Comparison of ENCODE assay signal across 9 cellular contexts in the genomic region with DNA sequence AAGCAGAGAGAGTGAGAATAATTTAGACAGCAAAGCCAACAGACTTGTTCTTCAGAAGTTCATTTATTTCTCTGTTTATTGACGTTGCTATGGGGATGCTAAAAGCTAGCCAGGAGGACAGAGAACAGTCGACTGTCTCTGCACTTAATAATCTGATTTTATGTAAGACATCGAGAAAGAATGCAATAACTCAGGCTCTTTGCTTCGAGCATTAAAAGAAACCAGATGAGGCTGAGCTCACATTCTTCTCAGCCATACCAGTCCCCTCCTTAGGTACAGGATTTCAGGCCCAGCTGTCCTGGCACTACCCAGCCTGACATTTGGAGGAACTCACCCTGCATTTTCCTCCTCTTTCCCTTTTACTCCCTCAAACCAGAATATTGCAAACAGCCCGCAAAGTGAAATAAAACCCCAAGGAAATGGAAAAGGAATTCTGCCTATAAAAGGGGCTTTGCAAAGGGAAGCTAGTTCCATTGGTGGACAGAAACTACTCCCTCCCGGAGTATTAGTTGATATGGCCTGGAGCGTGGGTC. TPM values are rescaled to one million over a fixed set of nuclear protein-coding genes. Genes with fewer than 3 reads are reported as not detected.
DNase-seq lines count a peak whose midpoint lies in the region; ATAC-seq and TF ChIP-seq lines count a peak whose summit lies in the region.
"Had no signal": no experiment of that assay in that cellular context is flagged by ENCODE, and none has a peak within 500 bp of the region (broad histone marks: within the 10 kb centered on the region; RNA-seq: fewer than 3 reads in every experiment).

No MANE protein-coding gene starts in this region.

- no CpG with 5 or more reads among the region's 7 CpGs for WGBS in trophoblast cell (ENCODE audit: extremely low coverage, insufficient coverage, insufficient read length)

- in situ Hi-C loops in GM13977 (cut with MboI; ENCODE audit: low pct_unique_long_range_greater_than_20kb, low sequenced_read_pairs, unreplicated experiment), result loop anchor here (25.0 kb wide), 1 partner anchor 92 kb away; no protein-coding TSS in a partner anchor

- no peak overlapping the region for H3K9ac ChIP-seq in trophoblast cell (ENCODE audit: low read length)

- H2AK5ac ChIP-seq in trophoblast cell (ENCODE audit: low read length), result no peak overlapping the region

- H2BK5ac ChIP-seq in trophoblast cell (ENCODE audit: low read depth, low read length, poor library complexity), result no peak overlapping the region

- H2BK120ac ChIP-seq in trophoblast cell (ENCODE audit: insufficient read depth, low read length, poor library complexity), result no peak overlapping the region

- peaks cover 15% of the 10 kb centered on the region for H3K79me1 ChIP-seq in trophoblast cell (ENCODE audit: low read length)

- H3K36me3 ChIP-seq in trophoblast cell (ENCODE audit: control insufficient read depth in 1 of 2, insufficient read depth in 2 of 2, low read length in 2 of 2), result no peaks in the 10 kb centered on the region

- H3K4me2 ChIP-seq in trophoblast cell (ENCODE audit: low read length), result peak overlapping the region; percentile 35

- H3K18ac ChIP-seq in trophoblast cell (ENCODE audit: low read length), result no peak overlapping the region

- no peaks in the 10 kb centered on the region for H3K79me2 ChIP-seq in trophoblast cell (ENCODE audit: control insufficient read depth, insufficient read depth, low read length, poor library complexity)

- peaks cover 7 to 12% of the 10 kb centered on the region in 2 experiments for H3K4me1 ChIP-seq in trophoblast cell (ENCODE audit: control insufficient read depth in 1 of 2, insufficient read depth in 2 of 2, low read length in 2 of 2)

- H3K9me3 ChIP-seq in trophoblast cell (ENCODE audit: insufficient read depth, low read depth, low read length), result no peaks in the 10 kb centered on the region

- H3K4ac ChIP-seq in trophoblast cell (ENCODE audit: low read depth, low read length), result no peak overlapping the region

- no peak overlapping the region for H3K14ac ChIP-seq in trophoblast cell (ENCODE audit: low read length)

- peak; percentile 46 for DNase-seq in Daoy (ENCODE audit: low read depth)
- peak; percentile 63 to 82 for DNase-seq in foreskin fibroblast
- DNase-seq in trophoblast cell, result peak; percentile 19 to 58
- no peak for DNase-seq in dermis blood vessel endothelial cell
- DNase-seq in effector CD4-positive, alpha-beta T cell, result no peak
- DNase-seq in GM13977 (ENCODE audit: low spot score), result no peak
- no peak for DNase-seq in activated CD4-positive, alpha-beta T cell treated with anti-CD3 and anti-CD28 coated beads for 4 hours
- DNase-seq: NCI-H2081 treated with DMSO at 0.1 percent for 48 hours had no signal

- H3K4me3 ChIP-seq in foreskin fibroblast (ENCODE audit: low read depth in 1 of 2, low read length in 2 of 2) (peak overlapping the region; percentile 22 to 28), trophoblast cell (ENCODE audit: low read depth, low read length) (no peak overlapping the region)

- H3K27ac ChIP-seq in trophoblast cell (ENCODE audit: low read depth, low read length), result peak overlapping the region; percentile 69

- peak; percentile 89 for ATAC-seq in SK-N-SH treated with all-trans-retinoic acid at 6 μM for 48 hours

- H2AFZ ChIP-seq in trophoblast cell (ENCODE audit: insufficient read depth, low read length, poor library complexity), result no peak overlapping the region

- no peak for TF ChIP-seq CTCF in foreskin fibroblast (IDR thresholded peaks at IDR 0.05; ENCODE audit: low read depth, low read length)
- no peak for TF ChIP-seq CTCF in GM13977 (IDR thresholded peaks at IDR 0.05; ENCODE audit: extremely low read depth, insufficient read depth, missing control alignments)

- no peak overlapping the region for H4K8ac ChIP-seq in trophoblast cell (ENCODE audit: low read depth, low read length)

- H3K23ac ChIP-seq in trophoblast cell (ENCODE audit: low read length), result no peak overlapping the region

- H2BK12ac ChIP-seq in trophoblast cell (ENCODE audit: low read length), result no peak overlapping the region

- no peak overlapping the region for H4K12ac ChIP-seq in trophoblast cell (ENCODE audit: low read depth, low read length)

- no peaks in the 10 kb centered on the region for H3K27me3 ChIP-seq in trophoblast cell (ENCODE audit: insufficient read depth, low read length)

- H4K91ac ChIP-seq in trophoblast cell (ENCODE audit: low read depth, low read length), result no peak overlapping the region

TF ChIP-seq in SK-N-SH treated with all-trans-retinoic acid at 6 μM for 48 hours, 23 proteins besides CTCF, POLR2A, EP300 and RAD21 (continues in another document):
- TF ChIP-seq BACH2 (CRISPR knock-in tag; IDR thresholded peaks at IDR 0.05; ENCODE audit: borderline replicate concordance) (no peak), ZC3H10 (CRISPR knock-in tag; IDR thresholded peaks at IDR 0.05) (peak; percentile 72; the same call in 1 of the 2 replicates), TOX (CRISPR knock-in tag; IDR thresholded peaks at IDR 0.05; ENCODE audit: borderline replicate concordance) (0 out of 2 replicates have a peak, but pooled peaks have one; percentile 56), CSRNP3 (CRISPR knock-in tag; IDR thresholded peaks at IDR 0.05) (peak; percentile 43; the same call in 1 of the 2 replicates)
- TF ChIP-seq, protein P1, sequence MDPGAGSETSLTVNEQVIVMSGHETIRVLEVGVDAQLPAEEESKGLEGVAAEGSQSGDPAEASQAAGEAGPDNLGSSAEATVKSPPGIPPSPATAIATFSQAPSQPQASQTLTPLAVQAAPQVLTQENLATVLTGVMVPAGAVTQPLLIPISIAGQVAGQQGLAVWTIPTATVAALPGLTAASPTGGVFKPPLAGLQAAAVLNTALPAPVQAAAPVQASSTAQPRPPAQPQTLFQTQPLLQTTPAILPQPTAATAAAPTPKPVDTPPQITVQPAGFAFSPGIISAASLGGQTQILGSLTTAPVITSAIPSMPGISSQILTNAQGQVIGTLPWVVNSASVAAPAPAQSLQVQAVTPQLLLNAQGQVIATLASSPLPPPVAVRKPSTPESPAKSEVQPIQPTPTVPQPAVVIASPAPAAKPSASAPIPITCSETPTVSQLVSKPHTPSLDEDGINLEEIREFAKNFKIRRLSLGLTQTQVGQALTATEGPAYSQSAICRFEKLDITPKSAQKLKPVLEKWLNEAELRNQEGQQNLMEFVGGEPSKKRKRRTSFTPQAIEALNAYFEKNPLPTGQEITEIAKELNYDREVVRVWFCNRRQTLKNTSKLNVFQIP (CRISPR knock-in tag; IDR thresholded peaks at IDR 0.05; ENCODE audit: borderline replicate concordance, low read depth), result peak; percentile 87; the same call in 1 of the 2 replicates
- TF ChIP-seq, protein P2, sequence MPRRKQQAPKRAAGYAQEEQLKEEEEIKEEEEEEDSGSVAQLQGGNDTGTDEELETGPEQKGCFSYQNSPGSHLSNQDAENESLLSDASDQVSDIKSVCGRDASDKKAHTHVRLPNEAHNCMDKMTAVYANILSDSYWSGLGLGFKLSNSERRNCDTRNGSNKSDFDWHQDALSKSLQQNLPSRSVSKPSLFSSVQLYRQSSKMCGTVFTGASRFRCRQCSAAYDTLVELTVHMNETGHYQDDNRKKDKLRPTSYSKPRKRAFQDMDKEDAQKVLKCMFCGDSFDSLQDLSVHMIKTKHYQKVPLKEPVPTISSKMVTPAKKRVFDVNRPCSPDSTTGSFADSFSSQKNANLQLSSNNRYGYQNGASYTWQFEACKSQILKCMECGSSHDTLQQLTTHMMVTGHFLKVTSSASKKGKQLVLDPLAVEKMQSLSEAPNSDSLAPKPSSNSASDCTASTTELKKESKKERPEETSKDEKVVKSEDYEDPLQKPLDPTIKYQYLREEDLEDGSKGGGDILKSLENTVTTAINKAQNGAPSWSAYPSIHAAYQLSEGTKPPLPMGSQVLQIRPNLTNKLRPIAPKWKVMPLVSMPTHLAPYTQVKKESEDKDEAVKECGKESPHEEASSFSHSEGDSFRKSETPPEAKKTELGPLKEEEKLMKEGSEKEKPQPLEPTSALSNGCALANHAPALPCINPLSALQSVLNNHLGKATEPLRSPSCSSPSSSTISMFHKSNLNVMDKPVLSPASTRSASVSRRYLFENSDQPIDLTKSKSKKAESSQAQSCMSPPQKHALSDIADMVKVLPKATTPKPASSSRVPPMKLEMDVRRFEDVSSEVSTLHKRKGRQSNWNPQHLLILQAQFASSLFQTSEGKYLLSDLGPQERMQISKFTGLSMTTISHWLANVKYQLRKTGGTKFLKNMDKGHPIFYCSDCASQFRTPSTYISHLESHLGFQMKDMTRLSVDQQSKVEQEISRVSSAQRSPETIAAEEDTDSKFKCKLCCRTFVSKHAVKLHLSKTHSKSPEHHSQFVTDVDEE (CRISPR knock-in tag; IDR thresholded peaks at IDR 0.05), result 0 out of 2 replicates have a peak, but pooled peaks have one; percentile 26
- TF ChIP-seq, protein P3, sequence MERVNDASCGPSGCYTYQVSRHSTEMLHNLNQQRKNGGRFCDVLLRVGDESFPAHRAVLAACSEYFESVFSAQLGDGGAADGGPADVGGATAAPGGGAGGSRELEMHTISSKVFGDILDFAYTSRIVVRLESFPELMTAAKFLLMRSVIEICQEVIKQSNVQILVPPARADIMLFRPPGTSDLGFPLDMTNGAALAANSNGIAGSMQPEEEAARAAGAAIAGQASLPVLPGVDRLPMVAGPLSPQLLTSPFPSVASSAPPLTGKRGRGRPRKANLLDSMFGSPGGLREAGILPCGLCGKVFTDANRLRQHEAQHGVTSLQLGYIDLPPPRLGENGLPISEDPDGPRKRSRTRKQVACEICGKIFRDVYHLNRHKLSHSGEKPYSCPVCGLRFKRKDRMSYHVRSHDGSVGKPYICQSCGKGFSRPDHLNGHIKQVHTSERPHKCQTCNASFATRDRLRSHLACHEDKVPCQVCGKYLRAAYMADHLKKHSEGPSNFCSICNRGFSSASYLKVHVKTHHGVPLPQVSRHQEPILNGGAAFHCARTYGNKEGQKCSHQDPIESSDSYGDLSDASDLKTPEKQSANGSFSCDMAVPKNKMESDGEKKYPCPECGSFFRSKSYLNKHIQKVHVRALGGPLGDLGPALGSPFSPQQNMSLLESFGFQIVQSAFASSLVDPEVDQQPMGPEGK (CRISPR knock-in tag; IDR thresholded peaks at IDR 0.05; ENCODE audit: borderline replicate concordance), result peak; percentile 81; the same call in 1 of the 2 replicates

RNA-seq across cellular contexts. Expression of gene DPYSL3, which starts 44.5 kb away (rescaled TPM):
- 133 and 141 TPM in 2 replicates for total RNA-seq in Daoy (2014; rRNA removed; shearing (Covaris generic))
- 126 and 133 TPM in 2 replicates for polyA plus RNA-seq in trophoblast cell (2013)
- 37.1 and 50.0 TPM in 2 replicates for total RNA-seq in dermis blood vessel endothelial cell

Comparison
In these comparisons a context has a peak if more than half of its experiments do, and no peak if none do; other contexts are left out.
1. DNase-seq: peak in Daoy (single experiment), foreskin fibroblast (2 of 2) and trophoblast cell (2 of 2); none in dermis blood vessel endothelial cell (single experiment), effector CD4-positive, alpha-beta T cell (single experiment), GM13977 (single experiment) and activated CD4-positive, alpha-beta T cell treated with anti-CD3 and anti-CD28 coated beads for 4 hours (0 of 2).